In the genomic region with DNA sequence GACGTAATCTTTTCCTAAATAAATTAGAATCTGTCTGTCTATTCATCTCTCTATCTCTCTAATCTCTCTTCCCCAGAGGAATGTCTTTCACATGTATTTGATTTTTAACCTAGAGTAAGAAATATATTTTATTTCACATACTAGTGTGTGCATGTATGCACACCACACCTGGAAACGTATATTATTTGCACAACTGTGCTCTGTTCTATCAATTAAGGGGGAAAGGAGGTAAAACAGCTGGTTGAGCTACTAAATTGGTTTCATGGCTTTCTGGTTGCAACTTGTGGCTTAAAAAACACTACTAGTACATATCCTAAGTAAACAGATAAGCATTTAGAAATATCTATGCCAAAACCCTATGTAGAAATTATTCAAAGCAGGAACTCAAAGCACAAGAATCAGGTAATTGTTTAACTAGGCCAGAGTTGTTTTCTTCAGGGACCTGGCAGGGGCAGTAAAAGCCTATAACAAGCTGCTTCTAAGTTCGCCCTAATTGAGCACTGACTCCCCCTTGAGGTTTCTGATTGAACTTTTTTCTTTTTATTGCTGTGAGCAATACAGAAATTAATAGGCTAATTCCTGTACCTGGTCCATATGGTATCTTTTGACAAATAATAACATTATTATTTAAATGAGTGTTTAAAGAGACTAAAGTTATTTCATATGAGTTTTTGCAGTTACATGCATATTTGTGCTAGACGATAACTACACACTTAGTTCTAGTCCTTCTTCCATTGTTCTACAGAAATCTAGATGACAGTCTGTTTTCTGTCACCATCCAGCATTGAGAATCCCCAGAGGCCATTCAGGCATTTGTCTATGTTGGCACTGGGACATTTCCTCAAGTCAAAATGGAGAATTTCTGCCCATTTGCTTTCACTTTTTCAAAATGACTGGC, we compare ENCODE assay signal across 8 cellular contexts.
A peak's percentile ranks its signal among the peaks of the same experiment; 100 is the strongest.
DNase-seq lines count a peak whose midpoint lies in the region; ATAC-seq and TF ChIP-seq lines count a peak whose summit lies in the region.

No MANE protein-coding gene starts in this region.

- DNase-seq in AG08396 (ENCODE audit: low spot score): peak; percentile 56
- DNase-seq in NCI-H1048 (lab: John Stamatoyannopoulos, UW): peak; percentile 76
- peak; percentile 24 for DNase-seq in SK-N-SH
- peak; percentile 21 for DNase-seq in germinal center (ENCODE audit: low spot score)
- peak; percentile 3 for DNase-seq in smooth muscle cell of the brain vasculature (ENCODE audit: low read depth, low spot score)
- no peak for DNase-seq in NCI-H187 (lab: John Stamatoyannopoulos, UW)

- TF ChIP-seq RAD21 in SK-N-SH (IDR thresholded peaks at IDR 0.05; ENCODE audit: low read length): peak; percentile 53

- no peaks in the 10 kb centered on the region for H3K9me2 ChIP-seq in SK-N-SH

- H2AFZ ChIP-seq in SK-N-SH (ENCODE audit: low read depth): no peak overlapping the region

- peak; percentile 91 for ATAC-seq in GM18508 (IDR thresholded peaks at IDR 0.05; ENCODE audit: insufficient read depth, unreplicated experiment)
- ATAC-seq in HG02840 (IDR thresholded peaks at IDR 0.05; ENCODE audit: low FRiP score, unreplicated experiment): peak; percentile 78

- H3K27me3 ChIP-seq in SK-N-SH (ENCODE audit: insufficient read depth): peaks cover 26% of the 10 kb centered on the region

- TF ChIP-seq CTCF in SK-N-SH (IDR thresholded peaks at IDR 0.05): peak; percentile 69

- POLR2A ChIA-PET in SK-N-SH (lab: Yijun Ruan, JAX): no interaction called here

- no peaks in the 10 kb centered on the region for H3F3A ChIP-seq in SK-N-SH (replicated peaks; ENCODE audit: insufficient read depth)

- no peak overlapping the region for H3K27ac ChIP-seq in SK-N-SH (ENCODE audit: low read depth in 2 of 2, low read length in 1 of 2)

- no peaks in the 10 kb centered on the region for H3K36me3 ChIP-seq in SK-N-SH (replicated peaks in 1 of 2; ENCODE audit: control insufficient read depth in 1 of 2, insufficient read depth in 2 of 2, low read length in 1 of 2)

- no peaks in the 10 kb centered on the region for H3K79me2 ChIP-seq in SK-N-SH (ENCODE audit: insufficient read depth)

- WGBS in SK-N-SH (ENCODE audit: low lambda C conversion rate): 3% methylated on average over 4 of the region's 4 CpGs

- no peaks in the 10 kb centered on the region for H3K9me3 ChIP-seq in SK-N-SH

- H4K20me1 ChIP-seq in SK-N-SH (ENCODE audit: insufficient read depth): no peaks in the 10 kb centered on the region

- H3K4me1 ChIP-seq in SK-N-SH (ENCODE audit: control insufficient read depth in 1 of 2, insufficient read depth in 2 of 2, low read depth in 1 of 2, low read length in 1 of 2): no peaks in the 10 kb centered on the region

- no peak overlapping the region for H3K9ac ChIP-seq in SK-N-SH

- no peak for TF ChIP-seq EP300 in SK-N-SH (IDR thresholded peaks at IDR 0.05; ENCODE audit: borderline replicate concordance in 1 of 2, low read depth in 1 of 2, low read length in 1 of 2)

- no peak overlapping the region for H3K4me2 ChIP-seq in SK-N-SH

- H3K4me3 ChIP-seq in SK-N-SH (ENCODE audit: low read depth in 2 of 2, low read length in 1 of 2): no peak overlapping the region

- CTCF ChIA-PET in SK-N-SH (lab: Yijun Ruan, JAX): interaction anchor here (0.5 to 2.5 kb wide), 17 partner anchors 11 to 559 kb away, joined by 3 to 26 read pairs (median 3); partner anchors contain the start of gene SIM1

TF ChIP-seq in SK-N-SH, 30 proteins besides CTCF, POLR2A, EP300 and RAD21:
- TF ChIP-seq TEAD4 (IDR thresholded peaks at IDR 0.05; ENCODE audit: borderline replicate concordance, insufficient read depth): no peak
- TF ChIP-seq SMC3 (IDR thresholded peaks at IDR 0.05; ENCODE audit: low read depth, low read length): peak; percentile 37

Comparison
In these comparisons a context has a peak if more than half of its experiments do, and no peak if none do; other contexts are left out.
1. DNase-seq: peak in AG08396 (single experiment), NCI-H1048 (single experiment), SK-N-SH (single experiment), germinal center (single experiment) and smooth muscle cell of the brain vasculature (single experiment); none in NCI-H187 (0 of 2).